Comparison of ENCODE assay signal across 8 cellular contexts in the genomic region with DNA sequence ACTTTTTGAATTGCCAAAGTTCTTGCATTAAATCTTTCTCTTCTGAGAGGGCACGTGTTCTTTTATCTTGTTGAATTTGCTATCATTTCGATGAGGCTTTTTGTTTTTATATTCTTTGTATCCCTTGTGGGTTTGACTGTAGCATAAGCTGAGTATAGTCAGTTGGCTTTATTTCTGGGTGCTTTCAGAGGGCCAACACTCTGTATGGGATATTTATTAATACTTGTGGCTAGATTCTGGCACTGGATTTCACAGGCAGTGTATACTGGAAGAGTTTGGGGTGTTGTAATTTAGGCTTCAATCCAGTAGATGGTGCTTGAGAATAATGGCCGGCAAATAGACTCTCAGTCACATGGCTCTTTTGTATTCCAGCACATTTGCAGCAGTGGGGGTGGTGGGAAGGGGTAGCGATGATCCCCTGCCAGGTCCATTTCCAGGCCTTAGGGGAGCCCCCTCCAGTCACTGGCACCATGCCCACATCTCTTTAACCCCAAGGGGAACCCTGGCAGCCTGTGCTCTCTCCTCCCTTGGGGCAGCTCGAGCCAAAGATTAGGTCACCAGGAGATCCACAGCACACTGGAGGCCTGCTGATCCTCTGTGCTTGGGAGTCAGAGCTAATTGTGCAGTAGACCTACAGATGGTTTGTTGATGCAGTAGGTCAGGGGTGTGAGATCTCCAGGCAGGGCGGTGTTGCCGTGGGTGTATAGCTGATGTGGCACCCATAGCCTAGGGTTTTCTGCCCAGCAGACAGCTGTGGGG.
DNase-seq lines count a peak whose midpoint lies in the region; ATAC-seq and TF ChIP-seq lines count a peak whose summit lies in the region.

No MANE protein-coding gene starts in this region.

- H2AFZ ChIP-seq in Loucy (ENCODE audit: low read length) = peak overlapping the region; percentile 90
- no peak overlapping the region for H2AFZ ChIP-seq in hepatocyte

- TF ChIP-seq CTCF in Loucy (conservative IDR thresholded peaks at IDR 0.05; ENCODE audit: low read length) = peak; percentile 69
- peak; percentile 9 to 39 (median 26) for TF ChIP-seq CTCF in adrenal gland (IDR thresholded peaks at IDR 0.05)
- peak; percentile 47 for TF ChIP-seq CTCF in hepatocyte (IDR thresholded peaks at IDR 0.05; ENCODE audit: poor library complexity)
- TF ChIP-seq CTCF in thyroid gland (IDR thresholded peaks at IDR 0.05) = peak in 2 of 6 experiments; percentile 12 to 29
- no peak for TF ChIP-seq CTCF in coronary artery (IDR thresholded peaks at IDR 0.05)

- H3K9me2 ChIP-seq in Loucy (replicated peaks; ENCODE audit: low read depth, low read length) (no peaks in the 10 kb centered on the region), hepatocyte (replicated peaks; ENCODE audit: insufficient read depth) (no peaks in the 10 kb centered on the region)

- H3F3A ChIP-seq in Loucy (ENCODE audit: low read depth) = no peaks in the 10 kb centered on the region

- WGBS in adrenal gland, 4 donors = 52 to 59% (median 57%) methylated on average over 7 of the region's 7 CpGs
- 74% methylated on average over 7 of the region's 7 CpGs for WGBS in hepatocyte (ENCODE audit: low lambda C conversion rate, missing lambda C conversion rate)
- 56 to 61% methylated on average over 6 to 7 of the region's 7 CpGs for WGBS in thyroid gland, 2 donors

- H3K79me2 ChIP-seq in Loucy (ENCODE audit: insufficient read depth, low read length) (no peaks in the 10 kb centered on the region), hepatocyte (no peaks in the 10 kb centered on the region)

- no peak overlapping the region for H3K9ac ChIP-seq in Loucy (ENCODE audit: low read depth, low read length, poor library complexity, severe bottlenecking)

- H3K4me1 ChIP-seq in Loucy (ENCODE audit: insufficient read depth, low read length, poor library complexity, severe bottlenecking) (no peaks in the 10 kb centered on the region), adrenal gland (replicated peaks in 1 of 2) (peaks cover 0 to 9% of the 10 kb centered on the region in 2 donors), hepatocyte (ENCODE audit: insufficient read depth) (no peaks in the 10 kb centered on the region), thyroid gland (peaks cover 0 to 4% of the 10 kb centered on the region in 2 donors)

- intact Hi-C loops in adrenal gland (cut with DNase I) = no loop called here
- intact Hi-C loops in thyroid gland (cut with DNase I) = no loop called here

- H3K4me2 ChIP-seq in Loucy (ENCODE audit: low read depth, low read length, poor library complexity, severe bottlenecking) (no peak overlapping the region), hepatocyte (no peak overlapping the region)

- H3K27me3 ChIP-seq in Loucy (ENCODE audit: insufficient read depth, low read length, poor library complexity, severe bottlenecking) = no peaks in the 10 kb centered on the region
- H3K27me3 ChIP-seq in adrenal gland = no peaks in the 10 kb centered on the region
- no peaks in the 10 kb centered on the region for H3K27me3 ChIP-seq in hepatocyte
- no peaks in the 10 kb centered on the region for H3K27me3 ChIP-seq in thyroid gland

- DNase-seq in DMS 273 (lab: John Stamatoyannopoulos, UW; ENCODE audit: unreplicated experiment) (peak; percentile 52), adrenal gland (peak in 6 of 7 donors; percentile 30 to 61 (median 45)), hepatocyte (ENCODE audit: low spot score) (peak; percentile 18), thyroid gland (no peak), coronary artery (ENCODE audit: low spot score) (no peak)
- no peak for DNase-seq in stimulated activated naive CD4-positive, alpha-beta T cell (lab: John Stamatoyannopoulos, UW)

- no peak for TF ChIP-seq POLR2A in adrenal gland (IDR thresholded peaks at IDR 0.05)
- TF ChIP-seq POLR2A in thyroid gland (IDR thresholded peaks at IDR 0.05) = no peak

- H3K4me3 ChIP-seq in Loucy (ENCODE audit: low read length, poor library complexity, severe bottlenecking) (no peak overlapping the region), adrenal gland (no peak overlapping the region), hepatocyte (no peak overlapping the region), thyroid gland (replicated peaks in 1 of 3) (no peak overlapping the region), coronary artery (no peak overlapping the region)

- H3K9me3 ChIP-seq in Loucy (ENCODE audit: insufficient read depth, low read depth, low read length) = no peaks in the 10 kb centered on the region
- no peaks in the 10 kb centered on the region for H3K9me3 ChIP-seq in adrenal gland (replicated peaks in 1 of 3)
- H3K9me3 ChIP-seq in hepatocyte (ENCODE audit: low read depth) = no peaks in the 10 kb centered on the region
- no peaks in the 10 kb centered on the region for H3K9me3 ChIP-seq in thyroid gland

- H3K36me3 ChIP-seq in Loucy (ENCODE audit: insufficient read depth, low read length) (no peaks in the 10 kb centered on the region; the same call in 1 of the 2 replicates), adrenal gland (replicated peaks in 1 of 2) (no peaks in the 10 kb centered on the region), hepatocyte (replicated peaks; ENCODE audit: insufficient read depth, low read depth) (no peaks in the 10 kb centered on the region), thyroid gland (no peaks in the 10 kb centered on the region)

- peak overlapping the region; percentile 17 to 86 (median 52) for H3K27ac ChIP-seq in adrenal gland
- H3K27ac ChIP-seq in hepatocyte = no peak overlapping the region
- H3K27ac ChIP-seq in thyroid gland = peak overlapping the region in 2 of 3 donors; percentile 1 to 36
- peak overlapping the region in 1 of 2 donors; percentile 72 for H3K27ac ChIP-seq in coronary artery

- no peak for ATAC-seq in HG02588 (IDR thresholded peaks at IDR 0.05; ENCODE audit: unreplicated experiment)

- H4K20me1 ChIP-seq in Loucy (ENCODE audit: insufficient read depth, low read length, poor library complexity, severe bottlenecking) (no peaks in the 10 kb centered on the region), hepatocyte (ENCODE audit: insufficient read depth, poor library complexity, severe bottlenecking) (no peaks in the 10 kb centered on the region)

Comparison
In these comparisons a context has a peak if more than half of its experiments do, and no peak if none do; other contexts are left out.
1. DNase-seq: peak in DMS 273 (single experiment), adrenal gland (6 of 7) and hepatocyte (single experiment); none in thyroid gland (0 of 2), stimulated activated naive CD4-positive, alpha-beta T cell (0 of 6) and coronary artery (single experiment).